Comparison of ENCODE assay signal across 1 cellular context in genomic region chr17:16036261-16036660, GRCh38.
A peak's percentile ranks its signal among the peaks of the same experiment; 100 is the strongest.
TF ChIP-seq lines count a peak whose summit lies in the region.

No MANE protein-coding gene starts in this region.

TF ChIP-seq in K562, 482 proteins besides CTCF, POLR2A, EP300 and RAD21:
- TF ChIP-seq MYNN (IDR thresholded peaks at IDR 0.05) (0 out of 2 replicates have a peak, but pooled peaks have one; percentile 61), MYNN (CRISPR knock-in tag; IDR thresholded peaks at IDR 0.05) (no peak), HBP1 (CRISPR knock-in tag; IDR thresholded peaks at IDR 0.05) (no peak)
